In genomic region chr19:7787141-7787540, GRCh38 we compare ENCODE assay signal across 15 cellular contexts. TPM values are rescaled to one million over a fixed set of nuclear protein-coding genes. Genes with fewer than 3 reads are reported as not detected.
DNase-seq lines count a peak whose midpoint lies in the region; ATAC-seq, FAIRE-seq and TF ChIP-seq lines count a peak whose summit lies in the region.
"Had no signal": no experiment of that assay in that cellular context is flagged by ENCODE, and none has a peak within 500 bp of the region (broad histone marks: within the 10 kb centered on the region; RNA-seq: fewer than 3 reads in every experiment).

No MANE protein-coding gene starts in this region.

- intact Hi-C loops in lower leg skin (cut with DNase I; ENCODE audit: low total_unique reads) (no loop called here), ascending aorta (cut with DNase I) (no loop called here)
- intact Hi-C loops in activated CD4-positive, alpha-beta memory T cell treated with anti-CD3 and anti-CD28 coated beads for 36 hours (cut with micrococcal nuclease) = no loop called here

- H3K14ac ChIP-seq in H1 (ENCODE audit: insufficient read length) = no peak overlapping the region

- H3K27ac ChIP-seq in H1 (ENCODE audit: low read depth, low read length) (no peak overlapping the region), thoracic aorta (no peak overlapping the region), ascending aorta (no peak overlapping the region)
- H3K27ac ChIP-seq: A549, neutrophil, SJCRH30 had no signal

- no peak overlapping the region; the same call in 1 of the 2 replicates for H3K18ac ChIP-seq in H1 (ENCODE audit: extremely low read depth, low read length)

- no peak overlapping the region for H3K23ac ChIP-seq in H1 (ENCODE audit: insufficient read length)

- H2BK120ac ChIP-seq in H1 (replicated peaks; ENCODE audit: low read depth, low read length) = no peak overlapping the region

- no peak overlapping the region for H2BK12ac ChIP-seq in H1 (ENCODE audit: low read depth, low read length)

- no peaks in the 10 kb centered on the region for H3K36me3 ChIP-seq in H1 (ENCODE audit: control insufficient read depth in 2 of 4, insufficient read depth in 4 of 4, low read length in 3 of 4)
- H3K36me3 ChIP-seq in thoracic aorta = no peaks in the 10 kb centered on the region
- no peaks in the 10 kb centered on the region for H3K36me3 ChIP-seq in ascending aorta
- H3K36me3 ChIP-seq: neutrophil, SJCRH30 had no signal

- H3K4me1 ChIP-seq in H1 (replicated peaks in 1 of 4; ENCODE audit: control insufficient read depth in 3 of 4, insufficient read depth in 4 of 4, low read length in 3 of 4) (peaks cover 0 to 19% (median 12%) of the 10 kb centered on the region in 4 experiments; a peak in 6 of 7 replicates), thoracic aorta (ENCODE audit: control insufficient read depth in 1 of 2, low read depth in 2 of 2) (no peaks in the 10 kb centered on the region), ascending aorta (no peaks in the 10 kb centered on the region)
- H3K4me1 ChIP-seq: SJCRH30 had no signal

- POLR2A ChIA-PET in activated CD4-positive, alpha-beta T cell treated with anti-CD3 and anti-CD28 coated beads, Interleukin-2, amount 10 ng/mL, durations not matched to agents 7 days and 5 days (lab: Charles Lee) = no interaction called here
- POLR2A ChIA-PET in H1 (lab: Charles Lee; ENCODE audit: partially characterized antibody) = no interaction called here
- POLR2A ChIA-PET in activated CD4-positive, alpha-beta memory T cell treated with anti-CD3 and anti-CD28 coated beads for 36 hours (lab: Charles Lee) = no interaction called here

- CTCF ChIA-PET in activated CD4-positive, alpha-beta T cell treated with anti-CD3 and anti-CD28 coated beads, Interleukin-2, amount 10 ng/mL, durations not matched to agents 7 days and 5 days (lab: Charles Lee) = interaction anchor here (0.7 kb wide), 1 partner anchor 202 kb away, joined by 3 read pairs; no protein-coding TSS in a partner anchor
- CTCF ChIA-PET in H1 (lab: Charles Lee; ENCODE audit: partially characterized antibody) = interaction anchor here (0.6 to 1.9 kb wide), 7 partner anchors 13 to 1769 kb away, joined by 3 to 14 read pairs (median 3); partner anchors contain the start of gene CD209
- CTCF ChIA-PET in activated CD4-positive, alpha-beta memory T cell treated with anti-CD3 and anti-CD28 coated beads for 36 hours (lab: Charles Lee) = interaction anchor here (0.6 to 1.0 kb wide), 2 partner anchors 13 to 336 kb away, joined by 3 read pairs; no protein-coding TSS in a partner anchor

- no peak for TF ChIP-seq EP300 in H1 (IDR thresholded peaks at IDR 0.05; ENCODE audit: borderline replicate concordance in 1 of 2, low read depth in 2 of 2, low read length in 2 of 2)

- H3K9me3 Mint-ChIP-seq in activated CD4-positive, alpha-beta T cell treated with anti-CD3 and anti-CD28 coated beads, Interleukin-2, amount 10 ng/mL, durations not matched to agents 7 days and 5 days = peaks cover 6% of the 10 kb centered on the region
- no peaks in the 10 kb centered on the region for H3K9me3 Mint-ChIP-seq in activated CD4-positive, alpha-beta memory T cell treated with anti-CD3 and anti-CD28 coated beads for 36 hours

- H2BK20ac ChIP-seq in H1 (ENCODE audit: low read length) = no peak overlapping the region

- ATAC-seq in thoracic aorta (ENCODE audit: insufficient number of reproducible peaks, low FRiP score, low read depth) = no peak
- ATAC-seq: HCT116 had no signal

- no peak overlapping the region for H4K91ac ChIP-seq in H1 (replicated peaks; ENCODE audit: insufficient read length, low read length)

- no peak overlapping the region for H4K8ac ChIP-seq in H1 (ENCODE audit: extremely low read depth, insufficient read depth, low read length)

- no peak for DNase-seq in activated CD4-positive, alpha-beta T cell treated with anti-CD3 and anti-CD28 coated beads, Interleukin-2, amount 10 ng/mL, durations not matched to agents 7 days and 5 days
- no peak for DNase-seq in activated CD4-positive, alpha-beta T cell treated with anti-CD3 and anti-CD28 coated beads for 48 hours
- peak in 1 of 2 experiments; percentile 70 for DNase-seq in H1 (ENCODE audit: low read depth in 1 of 2, low spot score in 2 of 2)
- peak; percentile 27 to 86 for DNase-seq in lower leg skin (ENCODE audit: low spot score in 2 of 2)
- DNase-seq in thoracic aorta (ENCODE audit: low spot score) = no peak
- DNase-seq in ascending aorta (ENCODE audit: low spot score in 2 of 2) = no peak
- DNase-seq in activated CD4-positive, alpha-beta memory T cell treated with anti-CD3 and anti-CD28 coated beads for 36 hours = no peak
- DNase-seq in stimulated activated CD4-positive, alpha-beta T cell treated with anti-CD3 and anti-CD28 coated beads, Interleukin-1b, Interleukin-23, amount 100 ng/mL, for 48 hours = no peak
- DNase-seq: Caco-2, NCI-H2171 treated with DMSO at 0.1 percent for 48 hours, SJCRH30 had no signal

- H3K4me2 ChIP-seq in H1 (ENCODE audit: insufficient read depth in 1 of 2, low read depth in 2 of 2, low read length in 2 of 2) = peak overlapping the region; percentile 87 to 99
- H3K4me2 ChIP-seq: A549 had no signal

- H3K27ac Mint-ChIP-seq in activated CD4-positive, alpha-beta T cell treated with anti-CD3 and anti-CD28 coated beads, Interleukin-2, amount 10 ng/mL, durations not matched to agents 7 days and 5 days = peak overlapping the region; percentile 60
- H3K27ac Mint-ChIP-seq in activated CD4-positive, alpha-beta memory T cell treated with anti-CD3 and anti-CD28 coated beads for 36 hours = no peak overlapping the region

- no peak for TF ChIP-seq CTCF in H1 (IDR thresholded peaks at IDR 0.05; ENCODE audit: control extremely low read depth in 1 of 3, insufficient read depth in 1 of 3, low read depth in 1 of 3, low read length in 3 of 3)
- TF ChIP-seq CTCF in lower leg skin (IDR thresholded peaks at IDR 0.05) = no peak
- no peak for TF ChIP-seq CTCF in thoracic aorta (IDR thresholded peaks at IDR 0.05)
- no peak for TF ChIP-seq CTCF in ascending aorta (IDR thresholded peaks at IDR 0.05)

- H3K4me1 Mint-ChIP-seq in activated CD4-positive, alpha-beta T cell treated with anti-CD3 and anti-CD28 coated beads, Interleukin-2, amount 10 ng/mL, durations not matched to agents 7 days and 5 days = no peaks in the 10 kb centered on the region
- H3K4me1 Mint-ChIP-seq in activated CD4-positive, alpha-beta memory T cell treated with anti-CD3 and anti-CD28 coated beads for 36 hours (ENCODE audit: low read depth) = peaks cover 11% of the 10 kb centered on the region

- no peaks in the 10 kb centered on the region for H3K79me1 ChIP-seq in H1 (ENCODE audit: low read depth, low read length)

- no peak overlapping the region for H2AK5ac ChIP-seq in H1 (ENCODE audit: low read depth, low read length)

- H3K4me3 Mint-ChIP-seq in activated CD4-positive, alpha-beta T cell treated with anti-CD3 and anti-CD28 coated beads, Interleukin-2, amount 10 ng/mL, durations not matched to agents 7 days and 5 days = no peak overlapping the region
- no peak overlapping the region for H3K4me3 Mint-ChIP-seq in activated CD4-positive, alpha-beta memory T cell treated with anti-CD3 and anti-CD28 coated beads for 36 hours

- peak overlapping the region; percentile 66; the same call in 1 of the 2 replicates for H2AFZ ChIP-seq in H1 (ENCODE audit: low read length)

- peaks cover 15% of the 10 kb centered on the region for H3K23me2 ChIP-seq in H1 (ENCODE audit: low read depth, low read length)

- peak overlapping the region; percentile 53 for H2BK15ac ChIP-seq in H1 (ENCODE audit: low read length)

- no peaks in the 10 kb centered on the region for H3K36me3 Mint-ChIP-seq in activated CD4-positive, alpha-beta T cell treated with anti-CD3 and anti-CD28 coated beads, Interleukin-2, amount 10 ng/mL, durations not matched to agents 7 days and 5 days (ENCODE audit: low read depth)
- no peaks in the 10 kb centered on the region for H3K36me3 Mint-ChIP-seq in activated CD4-positive, alpha-beta memory T cell treated with anti-CD3 and anti-CD28 coated beads for 36 hours

- H3K79me2 ChIP-seq in H1 (ENCODE audit: control insufficient read depth in 1 of 2, insufficient read depth in 2 of 2, low read length in 2 of 2) = no peaks in the 10 kb centered on the region

- no peak overlapping the region for H3K56ac ChIP-seq in H1 (replicated peaks; ENCODE audit: insufficient read length, low read depth, low read length)

- no peak overlapping the region for H3K9ac ChIP-seq in H1 (replicated peaks in 1 of 4; ENCODE audit: extremely low read depth in 1 of 4, low read depth in 3 of 4, low read length in 3 of 4)

- TF ChIP-seq POLR2A in H1 (IDR thresholded peaks at IDR 0.05; ENCODE audit: control extremely low read depth in 1 of 2, low read depth in 2 of 2, low read length in 2 of 2) (no peak), lower leg skin (IDR thresholded peaks at IDR 0.05) (no peak)

- H3K9me3 ChIP-seq in H1 (ENCODE audit: insufficient read depth in 2 of 2, low read depth in 1 of 2, low read length in 1 of 2) = no peaks in the 10 kb centered on the region
- no peaks in the 10 kb centered on the region for H3K9me3 ChIP-seq in thoracic aorta
- no peaks in the 10 kb centered on the region for H3K9me3 ChIP-seq in ascending aorta
- H3K9me3 ChIP-seq: Caco-2, neutrophil, SJCRH30 had no signal

- H3K27me3 Mint-ChIP-seq in activated CD4-positive, alpha-beta T cell treated with anti-CD3 and anti-CD28 coated beads, Interleukin-2, amount 10 ng/mL, durations not matched to agents 7 days and 5 days = peaks cover 39% of the 10 kb centered on the region
- H3K27me3 Mint-ChIP-seq in activated CD4-positive, alpha-beta memory T cell treated with anti-CD3 and anti-CD28 coated beads for 36 hours = peaks cover 39% of the 10 kb centered on the region

- peak overlapping the region in 2 of 4 experiments; percentile 16 to 62; a peak in 3 of 8 replicates for H3K4me3 ChIP-seq in H1 (ENCODE audit: extremely low read depth in 1 of 4, insufficient read depth in 2 of 4, low read depth in 3 of 4, low read length in 4 of 4)
- no peak overlapping the region for H3K4me3 ChIP-seq in lower leg skin (ENCODE audit: low read depth, poor library complexity, severe bottlenecking)
- H3K4me3 ChIP-seq in thoracic aorta = peak overlapping the region; percentile 21
- H3K4me3 ChIP-seq in ascending aorta = peak overlapping the region in 1 of 2 donors; percentile 26
- H3K4me3 ChIP-seq: A549, SJCRH30 had no signal

- FAIRE-seq in H1 (lab: Jason Lieb, UNC) = peak; percentile 48
- FAIRE-seq: A549 had no signal

- H3K4ac ChIP-seq in H1 (replicated peaks; ENCODE audit: insufficient read length, low read depth, low read length) = no peak overlapping the region

- 32% methylated on average over 9 of the region's 10 CpGs; no CpG with 5 or more reads in 1 of the 2 experiments for WGBS in H1 (ENCODE audit: extremely low coverage in 1 of 2, insufficient coverage in 1 of 2, insufficient read length in 1 of 2, insufficient replicate concordance in 2 of 2, low coverage in 1 of 2, low lambda C conversion rate in 2 of 2, missing lambda C conversion rate in 1 of 2), 2 experiments
- 31 to 47% methylated on average over 10 of the region's 10 CpGs for WGBS in lower leg skin, 2 donors

- no peak for TF ChIP-seq RAD21 in H1 (IDR thresholded peaks at IDR 0.05 in 1 of 2, conservative IDR thresholded peaks at IDR 0.05 in 1 of 2; ENCODE audit: low read depth in 2 of 2, low read length in 2 of 2)

- H4K5ac ChIP-seq in H1 (ENCODE audit: insufficient read length, low read depth, low read length) = no peak overlapping the region

- peaks cover 13 to 35% (median 29%) of the 10 kb centered on the region in 4 experiments for H3K27me3 ChIP-seq in H1 (replicated peaks in 1 of 4; ENCODE audit: control insufficient read depth in 3 of 4, extremely low read depth in 1 of 4, insufficient read depth in 3 of 4, low read length in 3 of 4)
- no peaks in the 10 kb centered on the region for H3K27me3 ChIP-seq in thoracic aorta (replicated peaks; ENCODE audit: insufficient read depth)
- peaks cover 10% of the 10 kb centered on the region for H3K27me3 ChIP-seq in ascending aorta
- H3K27me3 ChIP-seq: SJCRH30 had no signal

- H4K20me1 ChIP-seq in H1 (replicated peaks in 1 of 2; ENCODE audit: control insufficient read depth in 1 of 2, insufficient read depth in 2 of 2, low read length in 2 of 2) = peaks cover 0 to 2% of the 10 kb centered on the region in 2 experiments

- no peak overlapping the region; the same call in 1 of the 2 replicates for H2BK5ac ChIP-seq in H1 (ENCODE audit: low read depth, low read length)

RNA-seq across cellular contexts. Expression of gene CLEC4M, which starts 24.1 kb away (rescaled TPM):
- total RNA-seq in activated CD4-positive, alpha-beta T cell treated with anti-CD3 and anti-CD28 coated beads, Interleukin-2, amount 10 ng/mL, durations not matched to agents 7 days and 5 days = not detected
- total RNA-seq in H1 (2021; fragmentation: NEBNext Ultra II Directional; extraction: Animal tissue kit (Norgen Biotek cat#: 25700)) = not detected in 2 replicates
- polyA plus RNA-seq in H1 (2011; rRNA removed) = not detected in 2 replicates
- polyA plus RNA-seq in H1 (2011; cell fraction: cytosol; rRNA removed) = not detected
- polyA plus RNA-seq in H1 (2011; cell fraction: nucleus; rRNA removed) = not detected
- not detected in 4 replicates for polyA plus RNA-seq in H1 (2012, experiment 1 of 2)
- not detected for polyA plus RNA-seq in H1 (2012, experiment 2 of 2)
- not detected for polyA plus RNA-seq in H1 (2013, experiment 1 of 2)
- polyA plus RNA-seq in H1 (2013, experiment 2 of 2) = not detected
- polyA minus RNA-seq in H1 (2011; rRNA and poly(A)+ RNA removed) = 0.09 TPM in 1 of 2 replicates, not detected in the other
- not detected for polyA minus RNA-seq in H1 (2011; cell fraction: cytosol; rRNA and poly(A)+ RNA removed)
- not detected for polyA minus RNA-seq in H1 (2011; cell fraction: nucleus; rRNA and poly(A)+ RNA removed)
- not detected for total RNA-seq in lower leg skin
- total RNA-seq in thoracic aorta = not detected
- not detected for total RNA-seq in ascending aorta
- not detected for total RNA-seq in activated CD4-positive, alpha-beta memory T cell treated with anti-CD3 and anti-CD28 coated beads for 36 hours
- total RNA-seq: Caco-2, SJCRH30 had no signal
- polyA plus RNA-seq: A549 had no signal

RNA-seq across cellular contexts. Expression of gene CD209, which starts 39.8 kb away (rescaled TPM):
- total RNA-seq in activated CD4-positive, alpha-beta T cell treated with anti-CD3 and anti-CD28 coated beads, Interleukin-2, amount 10 ng/mL, durations not matched to agents 7 days and 5 days = not detected
- 0.22 TPM in 1 of 2 replicates, not detected in the other for total RNA-seq in H1 (2021; fragmentation: NEBNext Ultra II Directional; extraction: Animal tissue kit (Norgen Biotek cat#: 25700))
- polyA plus RNA-seq in H1 (2011; rRNA removed) = 0.03 and 0.05 TPM in 2 replicates
- polyA plus RNA-seq in H1 (2011; cell fraction: cytosol; rRNA removed) = 0.05 TPM
- 0.04 TPM for polyA plus RNA-seq in H1 (2011; cell fraction: nucleus; rRNA removed)
- polyA plus RNA-seq in H1 (2012, experiment 1 of 2) = 0.05 to 0.16 TPM (median 0.15 TPM) in 3 of 4 replicates, not detected in the other
- not detected for polyA plus RNA-seq in H1 (2012, experiment 2 of 2)
- 0.10 TPM for polyA plus RNA-seq in H1 (2013, experiment 1 of 2)
- polyA plus RNA-seq in H1 (2013, experiment 2 of 2) = 0.07 TPM
- 0.12 TPM in 1 of 2 replicates, not detected in the other for polyA minus RNA-seq in H1 (2011; rRNA and poly(A)+ RNA removed)
- not detected for polyA minus RNA-seq in H1 (2011; cell fraction: cytosol; rRNA and poly(A)+ RNA removed)
- not detected for polyA minus RNA-seq in H1 (2011; cell fraction: nucleus; rRNA and poly(A)+ RNA removed)
- 1 to 10 TPM in 2 of 4 donors, under 1 TPM in 2; 0.55 to 2.1 (median 1.4) TPM for total RNA-seq in lower leg skin
- total RNA-seq in thoracic aorta = 10 to 100 TPM in 1 of 2 donors, 1 to 10 TPM in 1; 6.8 to 14.2 TPM
- 12.6 TPM for total RNA-seq in ascending aorta
- total RNA-seq in activated CD4-positive, alpha-beta memory T cell treated with anti-CD3 and anti-CD28 coated beads for 36 hours = not detected
- total RNA-seq: Caco-2, SJCRH30 had no signal
- polyA plus RNA-seq: A549 had no signal

RNA-seq across cellular contexts. Expression of gene EVI5L, which starts 42.9 kb away (rescaled TPM):
- 10 to 100 TPM in 1 of 2 experiments, 1 to 10 TPM in 1; 9.7 to 11.2 TPM for total RNA-seq in activated CD4-positive, alpha-beta T cell treated with anti-CD3 and anti-CD28 coated beads, Interleukin-2, amount 10 ng/mL, durations not matched to agents 7 days and 5 days
- total RNA-seq in H1 (2021; fragmentation: NEBNext Ultra II Directional; extraction: Animal tissue kit (Norgen Biotek cat#: 25700)) = 10.4 and 11.0 TPM in 2 replicates
- polyA plus RNA-seq in H1 (2011; rRNA removed) = 7.2 and 13.1 TPM in 2 replicates
- 8.2 TPM for polyA plus RNA-seq in H1 (2011; cell fraction: cytosol; rRNA removed)
- polyA plus RNA-seq in H1 (2011; cell fraction: nucleus; rRNA removed) = 15.2 TPM
- polyA plus RNA-seq in H1 (2012, experiment 1 of 2) = 6.8 to 10.5 TPM (median 9.9 TPM) in 4 replicates
- 10.7 TPM for polyA plus RNA-seq in H1 (2012, experiment 2 of 2)
- polyA plus RNA-seq in H1 (2013, experiment 1 of 2) = 7.7 TPM
- 7.8 TPM for polyA plus RNA-seq in H1 (2013, experiment 2 of 2)
- 7.2 and 14.2 TPM in 2 replicates for polyA minus RNA-seq in H1 (2011; rRNA and poly(A)+ RNA removed)
- 4.0 TPM for polyA minus RNA-seq in H1 (2011; cell fraction: cytosol; rRNA and poly(A)+ RNA removed)
- 7.9 TPM for polyA minus RNA-seq in H1 (2011; cell fraction: nucleus; rRNA and poly(A)+ RNA removed)
- 10 to 100 TPM; 16.2 to 23.3 (median 20.0) TPM for total RNA-seq in lower leg skin
- total RNA-seq in thoracic aorta = 10 to 100 TPM; 12.1 to 16.8 TPM
- total RNA-seq in ascending aorta = 27.7 TPM
- 1 to 10 TPM; 5.0 to 5.6 TPM for total RNA-seq in activated CD4-positive, alpha-beta memory T cell treated with anti-CD3 and anti-CD28 coated beads for 36 hours

RNA-seq across cellular contexts. Expression of gene CLEC4G, which starts 55.2 kb away (rescaled TPM):
- total RNA-seq in activated CD4-positive, alpha-beta T cell treated with anti-CD3 and anti-CD28 coated beads, Interleukin-2, amount 10 ng/mL, durations not matched to agents 7 days and 5 days = not detected
- total RNA-seq in H1 (2021; fragmentation: NEBNext Ultra II Directional; extraction: Animal tissue kit (Norgen Biotek cat#: 25700)) = 0.35 and 1.0 TPM in 2 replicates
- polyA plus RNA-seq in H1 (2011; rRNA removed) = 2.9 and 3.2 TPM in 2 replicates
- 2.8 TPM for polyA plus RNA-seq in H1 (2011; cell fraction: cytosol; rRNA removed)
- polyA plus RNA-seq in H1 (2011; cell fraction: nucleus; rRNA removed) = 2.7 TPM
- polyA plus RNA-seq in H1 (2012, experiment 1 of 2) = 0.69 to 1.7 TPM (median 1.1 TPM) in 4 replicates
- polyA plus RNA-seq in H1 (2012, experiment 2 of 2) = 1.3 TPM
- polyA plus RNA-seq in H1 (2013, experiment 1 of 2) = 0.69 TPM
- polyA plus RNA-seq in H1 (2013, experiment 2 of 2) = 0.66 TPM
- polyA minus RNA-seq in H1 (2011; rRNA and poly(A)+ RNA removed) = not detected in 2 replicates
- polyA minus RNA-seq in H1 (2011; cell fraction: cytosol; rRNA and poly(A)+ RNA removed) = not detected
- not detected for polyA minus RNA-seq in H1 (2011; cell fraction: nucleus; rRNA and poly(A)+ RNA removed)
- total RNA-seq in lower leg skin (1 to 10 TPM in 1 of 4 donors, under 1 TPM in 1, not detected in 2; 0.36 to 2.3 TPM), thoracic aorta (1 to 10 TPM in 1 of 2 donors, under 1 TPM in 1; 0.49 to 6.2 TPM), ascending aorta (1.7 TPM)
- total RNA-seq in activated CD4-positive, alpha-beta memory T cell treated with anti-CD3 and anti-CD28 coated beads for 36 hours = not detected
- total RNA-seq: Caco-2, dermis microvascular lymphatic vessel endothelial cell, SJCRH30 had no signal
- polyA plus RNA-seq: A549 had no signal

Comparison
In these comparisons a context has a peak if more than half of its experiments do, and no peak if none do; other contexts are left out.
1. DNase-seq: peak in lower leg skin (2 of 2); none in activated CD4-positive, alpha-beta T cell treated with anti-CD3 and anti-CD28 coated beads, Interleukin-2, amount 10 ng/mL, durations not matched to agents 7 days and 5 days (single experiment), activated CD4-positive, alpha-beta T cell treated with anti-CD3 and anti-CD28 coated beads for 48 hours (single experiment), thoracic aorta (single experiment), ascending aorta (0 of 2), activated CD4-positive, alpha-beta memory T cell treated with anti-CD3 and anti-CD28 coated beads for 36 hours (single experiment) and stimulated activated CD4-positive, alpha-beta T cell treated with anti-CD3 and anti-CD28 coated beads, Interleukin-1b, Interleukin-23, amount 100 ng/mL, for 48 hours (single experiment).